22 cellular contexts compared by ENCODE assay signal in the genomic region with DNA sequence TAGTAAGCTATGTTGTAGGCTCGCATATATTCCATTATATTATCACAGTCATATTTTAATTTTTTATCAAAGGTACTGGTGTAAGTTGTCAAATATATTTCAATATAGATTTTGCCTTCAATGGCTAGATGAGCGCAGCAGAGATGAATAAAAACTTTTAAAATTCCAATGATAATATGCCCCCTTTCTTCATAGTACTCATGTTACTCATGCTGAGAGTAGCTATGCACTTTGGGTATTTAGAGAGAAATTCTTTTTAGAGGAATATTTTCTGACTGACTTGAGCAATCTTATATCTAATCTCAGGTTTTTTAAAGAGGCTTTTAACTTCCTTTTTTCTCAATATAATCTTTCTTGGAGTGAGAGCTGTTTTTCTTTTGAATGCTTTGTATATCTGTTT. TPM values are rescaled to one million over a fixed set of nuclear protein-coding genes. Genes with fewer than 3 reads are reported as not detected.
DNase-seq lines count a peak whose midpoint lies in the region; ATAC-seq, FAIRE-seq and TF ChIP-seq lines count a peak whose summit lies in the region.
"Had no signal": no experiment of that assay in that cellular context is flagged by ENCODE, and none has a peak within 500 bp of the region (broad histone marks: within the 10 kb centered on the region; RNA-seq: fewer than 3 reads in every experiment).

No MANE protein-coding gene starts in this region.

- no peak overlapping the region for H2BK120ac ChIP-seq in IMR-90 (ENCODE audit: low read depth, low read length)

- H3K4me1 ChIP-seq in IMR-90 (ENCODE audit: control insufficient read depth, insufficient read depth, low read length) = peaks cover 7% of the 10 kb centered on the region
- H3K4me1 ChIP-seq in astrocyte (ENCODE audit: insufficient read depth, low read length) = no peaks in the 10 kb centered on the region

- H3K23ac ChIP-seq in IMR-90 (ENCODE audit: low read depth, low read length) = no peak overlapping the region

- no peak overlapping the region for H2AK5ac ChIP-seq in IMR-90 (ENCODE audit: low read depth, low read length)

- H2AK9ac ChIP-seq in IMR-90 (replicated peaks; ENCODE audit: low read depth, low read length, poor library complexity) = no peak overlapping the region

- CTCF ChIA-PET in IMR-90 (lab: Yijun Ruan, JAX) (interaction anchor here (0.6 to 1.2 kb wide), 5 partner anchors 12 to 1560 kb away, joined by 3 to 5 read pairs (median 4); partner anchors contain the start of gene ZNF254), T-cell (lab: Charles Lee) (interaction anchor here (0.6 kb wide), 2 partner anchors 24 to 403 kb away, joined by 4 to 5 read pairs; no protein-coding TSS in a partner anchor)

- WGBS in IMR-90 (ENCODE audit: extremely low coverage in 2 of 2, insufficient read length in 1 of 2), 2 experiments = no CpG with 5 or more reads among the region's 2 CpGs

- H2BK5ac ChIP-seq in IMR-90 (ENCODE audit: low read depth, low read length, poor library complexity, severe bottlenecking) = peak overlapping the region; percentile 83

- H3K4me3 Mint-ChIP-seq in astrocyte (ENCODE audit: unreplicated experiment) (no peak overlapping the region), osteocyte (ENCODE audit: unreplicated experiment) (no peak overlapping the region), T-cell (no peak overlapping the region)
- H3K4me3 Mint-ChIP-seq: GM23338, H9 had no signal

- H3K56ac ChIP-seq in IMR-90 (ENCODE audit: extremely low read depth, insufficient read depth, low read length) = no peak overlapping the region

- no peak overlapping the region for H3K4me2 ChIP-seq in IMR-90 (ENCODE audit: low read depth, low read length)
- H3K4me2 ChIP-seq in astrocyte (ENCODE audit: low read length) = no peak overlapping the region
- H3K4me2 ChIP-seq: GM23338 had no signal

- in situ Hi-C loops in IMR-90 (cut with MboI; ENCODE audit: low sequenced_read_pairs) = no loop called here

- ATAC-seq in IMR-90 (ENCODE audit: low read depth) = peak; percentile 50
- ATAC-seq in T-cell (replicated peaks in 1 of 4) = no peak
- ATAC-seq: GM12878, GM23338, Panc1 had no signal

- H3K4ac ChIP-seq in IMR-90 (ENCODE audit: low read depth, low read length) = no peak overlapping the region

- no peak overlapping the region for H4K5ac ChIP-seq in IMR-90 (ENCODE audit: low read depth, low read length)

- H3K9ac ChIP-seq in IMR-90 (ENCODE audit: low read depth, low read length) (no peak overlapping the region), astrocyte (ENCODE audit: low read length) (no peak overlapping the region)

- H3K36me3 Mint-ChIP-seq in astrocyte (ENCODE audit: low read depth, unreplicated experiment) = peaks cover 5% of the 10 kb centered on the region
- H3K36me3 Mint-ChIP-seq in osteocyte (ENCODE audit: unreplicated experiment) = peaks cover 47% of the 10 kb centered on the region
- H3K36me3 Mint-ChIP-seq in T-cell = peaks cover 63% of the 10 kb centered on the region

- no peak overlapping the region for H3K4me3 ChIP-seq in IMR-90 (ENCODE audit: insufficient read depth, low read depth, low read length)
- H3K4me3 ChIP-seq in astrocyte (ENCODE audit: insufficient read depth, low read depth, low read length) = no peak overlapping the region
- H3K4me3 ChIP-seq: GM12878, GM23338 had no signal

- H3K27me3 ChIP-seq in IMR-90 (ENCODE audit: control insufficient read depth, insufficient read depth, low read length) (no peaks in the 10 kb centered on the region), astrocyte (ENCODE audit: insufficient read depth, low read length) (no peaks in the 10 kb centered on the region)

- H3K27ac ChIP-seq in IMR-90 (ENCODE audit: insufficient read depth, low read length) (no peak overlapping the region), astrocyte (ENCODE audit: low read depth, low read length) (no peak overlapping the region)
- H3K27ac ChIP-seq: RWPE1 had no signal

- no peak overlapping the region for H4K91ac ChIP-seq in IMR-90 (ENCODE audit: insufficient read depth, low read depth, low read length)

- peaks cover 18 to 22% of the 10 kb centered on the region in 2 experiments for H3K79me1 ChIP-seq in IMR-90 (ENCODE audit: low read depth in 1 of 2, low read length in 2 of 2)

- no TSS peak for BruUV-seq in IMR-90 (replicated peaks; lab: Mats Ljungman, UMichigan)

- H3K27ac Mint-ChIP-seq in astrocyte (ENCODE audit: unreplicated experiment) (peak overlapping the region; percentile 58), osteocyte (ENCODE audit: unreplicated experiment) (peak overlapping the region; percentile 31), T-cell (no peak overlapping the region)
- H3K27ac Mint-ChIP-seq: GM23338, H9 had no signal

- no peak overlapping the region for H2BK15ac ChIP-seq in IMR-90 (ENCODE audit: low read depth, low read length)

- no peaks in the 10 kb centered on the region for H3K27me3 Mint-ChIP-seq in astrocyte (ENCODE audit: low read depth, unreplicated experiment)
- no peaks in the 10 kb centered on the region for H3K27me3 Mint-ChIP-seq in osteocyte (ENCODE audit: unreplicated experiment)
- H3K27me3 Mint-ChIP-seq in T-cell = no peaks in the 10 kb centered on the region
- H3K27me3 Mint-ChIP-seq: CD4-positive, alpha-beta memory T cell had no signal

- H3K18ac ChIP-seq in IMR-90 (ENCODE audit: low read depth, low read length) = no peak overlapping the region

- peak; percentile 3 for DNase-seq in EL
- peak; percentile 14 for DNase-seq in IMR-90
- DNase-seq in astrocyte (ENCODE audit: low read depth) = peak; percentile 16
- DNase-seq in osteocyte (ENCODE audit: extremely low spot score, unreplicated experiment) = no peak
- no peak for DNase-seq in T-cell
- DNase-seq in NCI-H146 (lab: John Stamatoyannopoulos, UW) = no peak
- DNase-seq in NCI-H524 (lab: John Stamatoyannopoulos, UW) = no peak
- DNase-seq: C1 segment of cervical spinal cord; CD4-positive, alpha-beta memory T cell; COR-L47; DMS53; GDM1; H9; NCI-H1105; NCI-H2029; NCI-H446 treated with DMSO at 0.1 percent for 48 hours; NCI-H526 treated with DMSO at 0.1 percent for 48 hours; SHP77 had no signal

- H3K9me1 ChIP-seq in IMR-90 (ENCODE audit: insufficient read depth, low read length) = no peaks in the 10 kb centered on the region; the same call in 1 of the 2 replicates

- no peak overlapping the region for H4K8ac ChIP-seq in IMR-90 (ENCODE audit: low read depth in 2 of 2, low read length in 2 of 2)

- no peak for TF ChIP-seq POLR2A in IMR-90 (IDR thresholded peaks at IDR 0.05; ENCODE audit: low read depth, low read length)

- H3K36me3 ChIP-seq in IMR-90 (ENCODE audit: control insufficient read depth, insufficient read depth, low read length) (peaks cover 10% of the 10 kb centered on the region), astrocyte (ENCODE audit: insufficient read depth, low read length) (peaks cover 4% of the 10 kb centered on the region)

- H2AFZ ChIP-seq in IMR-90 (replicated peaks; ENCODE audit: low read length, poor library complexity) = no peak overlapping the region
- H2AFZ ChIP-seq in astrocyte (ENCODE audit: low read depth, low read length) = no peak overlapping the region
- H2AFZ ChIP-seq: GM23338 had no signal

- H3K9me3 ChIP-seq in IMR-90 (ENCODE audit: control insufficient read depth, insufficient read depth, low read length) (no peaks in the 10 kb centered on the region), astrocyte (ENCODE audit: insufficient read depth, low read depth, low read length) (no peaks in the 10 kb centered on the region)

- intact Hi-C loops in IMR-90 (cut with micrococcal nuclease) = no loop called here

- no peaks in the 10 kb centered on the region for H3K9me3 Mint-ChIP-seq in astrocyte (ENCODE audit: unreplicated experiment)
- peaks cover 18% of the 10 kb centered on the region for H3K9me3 Mint-ChIP-seq in osteocyte (ENCODE audit: unreplicated experiment)
- peaks cover 4 to 22% (median 12%) of the 10 kb centered on the region in 3 donors for H3K9me3 Mint-ChIP-seq in T-cell
- H3K9me3 Mint-ChIP-seq: GM23338, H9 had no signal

- H3K14ac ChIP-seq in IMR-90 (replicated peaks; ENCODE audit: low read depth, low read length) = no peak overlapping the region

- peaks cover 97% of the 10 kb centered on the region for H3K79me2 ChIP-seq in astrocyte (ENCODE audit: insufficient read depth, low read length)

- dilution Hi-C loops in IMR-90 (cut with HindIII; ENCODE audit: low sequenced_read_pairs, unreplicated experiment) = no loop called here

- H3K4me1 Mint-ChIP-seq in astrocyte (ENCODE audit: low read depth, unreplicated experiment) (peaks cover 30% of the 10 kb centered on the region), osteocyte (ENCODE audit: unreplicated experiment) (peaks cover 33% of the 10 kb centered on the region), T-cell (peaks cover 8 to 40% (median 38%) of the 10 kb centered on the region in 3 donors)

- no peak for TF ChIP-seq CTCF in IMR-90 (conservative IDR thresholded peaks at IDR 0.05; ENCODE audit: low read depth, low read length)
- TF ChIP-seq CTCF in astrocyte (IDR thresholded peaks at IDR 0.05; ENCODE audit: insufficient read depth, low read depth, low read length) = no peak
- TF ChIP-seq CTCF in osteocyte (IDR thresholded peaks at IDR 0.05) = no peak

- no peak overlapping the region for H2BK20ac ChIP-seq in IMR-90 (ENCODE audit: low read depth, low read length)

- no peak for FAIRE-seq in astrocyte (lab: Jason Lieb, UNC)
- FAIRE-seq: GM12878 had no signal

- POLR2A ChIA-PET in IMR-90 (lab: Charles Lee; ENCODE audit: unreplicated experiment) = interaction anchor here (0.5 to 0.6 kb wide), 2 partner anchors 11 to 708 kb away, joined by 3 read pairs; no protein-coding TSS in a partner anchor
- POLR2A ChIA-PET in T-cell (lab: Charles Lee) = interaction anchor here in 1 of 2 donors (0.7 kb wide), 1 partner anchor 15 kb away, joined by 4 read pairs; no protein-coding TSS in a partner anchor

- H4K20me1 ChIP-seq in IMR-90 (ENCODE audit: insufficient read depth, low read length) (peaks cover 9% of the 10 kb centered on the region), astrocyte (ENCODE audit: insufficient read depth, low read length) (peaks cover 65% of the 10 kb centered on the region)

- no peak for TF ChIP-seq RAD21 in IMR-90 (IDR thresholded peaks at IDR 0.05; ENCODE audit: low read length)

TF ChIP-seq in IMR-90, 13 proteins besides CTCF, POLR2A, EP300 and RAD21 (continues in another document):
- TF ChIP-seq, protein P1, sequence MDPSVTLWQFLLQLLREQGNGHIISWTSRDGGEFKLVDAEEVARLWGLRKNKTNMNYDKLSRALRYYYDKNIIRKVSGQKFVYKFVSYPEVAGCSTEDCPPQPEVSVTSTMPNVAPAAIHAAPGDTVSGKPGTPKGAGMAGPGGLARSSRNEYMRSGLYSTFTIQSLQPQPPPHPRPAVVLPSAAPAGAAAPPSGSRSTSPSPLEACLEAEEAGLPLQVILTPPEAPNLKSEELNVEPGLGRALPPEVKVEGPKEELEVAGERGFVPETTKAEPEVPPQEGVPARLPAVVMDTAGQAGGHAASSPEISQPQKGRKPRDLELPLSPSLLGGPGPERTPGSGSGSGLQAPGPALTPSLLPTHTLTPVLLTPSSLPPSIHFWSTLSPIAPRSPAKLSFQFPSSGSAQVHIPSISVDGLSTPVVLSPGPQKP (IDR thresholded peaks at IDR 0.05; ENCODE audit: borderline replicate concordance, low read depth, low read length) = no peak

RNA-seq across cellular contexts. Expression of gene ZNF254, which starts 11.4 kb away (rescaled TPM):
- total RNA-seq in IMR-90 (2012; rRNA removed) (8.8 and 15.0 TPM in 2 replicates), astrocyte (13.9 and 20.4 TPM in 2 replicates), osteocyte (18.7 and 19.2 TPM in 2 replicates), T-cell (10 to 100 TPM in 4 of 5 donors, 1 to 10 TPM in 1; 9.8 to 15.4 (median 13.8) TPM)
- 2.7 and 4.4 TPM in 2 replicates for polyA plus RNA-seq in IMR-90 (2012; rRNA removed)
- polyA plus RNA-seq in IMR-90 (2012; cell fraction: cytosol; rRNA removed) = 1.3 and 3.0 TPM in 2 replicates
- polyA plus RNA-seq in IMR-90 (2012; cell fraction: nucleus; rRNA removed; ENCODE audit: low replicate concordance) = 3.4 and 6.9 TPM in 2 replicates

Comparison
In these comparisons a context has a peak if more than half of its experiments do, and no peak if none do; other contexts are left out.
1. DNase-seq: peak in EL (single experiment), IMR-90 (single experiment) and astrocyte (single experiment); none in osteocyte (single experiment), T-cell (0 of 34), NCI-H146 (single experiment) and NCI-H524 (0 of 2).
2. H3K27ac Mint-ChIP-seq: peak in astrocyte (single experiment) and osteocyte (single experiment); none in T-cell (0 of 2).